Comparison of ENCODE assay signal across 10 cellular contexts in genomic region chr12:95220190-95220589, GRCh38. TPM values are rescaled to one million over a fixed set of nuclear protein-coding genes. Genes with fewer than 3 reads are reported as not detected.
DNase-seq lines count a peak whose midpoint lies in the region; ATAC-seq and TF ChIP-seq lines count a peak whose summit lies in the region.
"Had no signal": no experiment of that assay in that cellular context is flagged by ENCODE, and none has a peak within 500 bp of the region (broad histone marks: within the 10 kb centered on the region; RNA-seq: fewer than 3 reads in every experiment).

No MANE protein-coding gene starts in this region.

- WGBS in lower leg skin, 2 donors, result 91 to 92% methylated on average over 4 of the region's 4 CpGs

- H3K27me3 Mint-ChIP-seq in Calu3 (ENCODE audit: unreplicated experiment) (no peaks in the 10 kb centered on the region), brain (peaks cover 23% of the 10 kb centered on the region), nephron (ENCODE audit: low read depth) (no peaks in the 10 kb centered on the region)

- H3K4me3 Mint-ChIP-seq in Calu3 (ENCODE audit: low read depth, unreplicated experiment), result peak overlapping the region; percentile 77
- peak overlapping the region; percentile 93 to 96 (median 94) for H3K4me3 Mint-ChIP-seq in brain
- peak overlapping the region; percentile 61 to 93 (median 78) for H3K4me3 Mint-ChIP-seq in nephron

- H3K9ac ChIP-seq in KMS-11, result no peak overlapping the region

- H3K36me3 ChIP-seq in KMS-11 (ENCODE audit: insufficient read depth), result no peaks in the 10 kb centered on the region

- no peak overlapping the region for H3K27ac ChIP-seq in KMS-11

- H3K27me3 ChIP-seq in KMS-11 (ENCODE audit: insufficient read depth, low read depth), result no peaks in the 10 kb centered on the region

- peaks cover 26% of the 10 kb centered on the region for H3K4me1 Mint-ChIP-seq in Calu3 (ENCODE audit: low read depth, unreplicated experiment)
- peaks cover 75% of the 10 kb centered on the region for H3K4me1 Mint-ChIP-seq in brain
- H3K4me1 Mint-ChIP-seq in nephron, result peaks cover 42% of the 10 kb centered on the region

- H4K20me1 ChIP-seq in KMS-11 (ENCODE audit: insufficient read depth), result no peaks in the 10 kb centered on the region

- CTCF ChIA-PET in Calu3 (lab: Charles Lee), result interaction anchor here (0.6 kb wide), 2 partner anchors 109 to 300 kb away, joined by 3 read pairs; no protein-coding TSS in a partner anchor

- TF ChIP-seq POLR2A in lower leg skin (IDR thresholded peaks at IDR 0.05), result no peak

- intact Hi-C loops in Calu3 (cut with micrococcal nuclease; ENCODE audit: unreplicated experiment) (no loop called here), lower leg skin (cut with DNase I; ENCODE audit: low total_unique reads) (no loop called here)

- DNase-seq in Calu3 (no peak), lower leg skin (ENCODE audit: low spot score in 2 of 2) (no peak), midbrain (lab: John Stamatoyannopoulos, UW) (no peak), NCI-H2196 treated with DMSO at 0.1 percent for 48 hours (lab: John Stamatoyannopoulos, UW; ENCODE audit: unreplicated experiment) (no peak)
- DNase-seq: NCI-H226 had no signal

- H2AFZ ChIP-seq in KMS-11 (ENCODE audit: low read depth), result no peak overlapping the region

- H3K4me3 ChIP-seq in KMS-11 (IDR thresholded peaks at IDR 0.05; ENCODE audit: insufficient read depth, low read depth, low read length) (no peak overlapping the region), lower leg skin (ENCODE audit: low read depth, poor library complexity, severe bottlenecking) (no peak overlapping the region)

- H3K4me2 ChIP-seq in KMS-11, result peak overlapping the region; percentile 58; the same call in 1 of the 2 replicates

- ATAC-seq in GM19397 (IDR thresholded peaks at IDR 0.05; ENCODE audit: unreplicated experiment), result no peak
- ATAC-seq: esophagus mucosa had no signal

- peaks cover 43% of the 10 kb centered on the region for H3K4me1 ChIP-seq in KMS-11 (ENCODE audit: low read depth, poor library complexity, severe bottlenecking)

- TF ChIP-seq CTCF in Calu3 (IDR thresholded peaks at IDR 0.05; ENCODE audit: unreplicated experiment) (no peak), KMS-11 (conservative IDR thresholded peaks at IDR 0.05; ENCODE audit: low read depth, low read length) (no peak), brain (conservative IDR thresholded peaks at IDR 0.05) (no peak), nephron (IDR thresholded peaks at IDR 0.05; ENCODE audit: unreplicated experiment in 3 of 3) (no peak), lower leg skin (IDR thresholded peaks at IDR 0.05) (no peak)

- peaks cover 82% of the 10 kb centered on the region for H3K36me3 Mint-ChIP-seq in Calu3 (ENCODE audit: insufficient read depth, unreplicated experiment)
- peaks cover 39% of the 10 kb centered on the region for H3K36me3 Mint-ChIP-seq in brain
- H3K36me3 Mint-ChIP-seq in nephron (ENCODE audit: low read depth), result peaks cover 21% of the 10 kb centered on the region

- H3K27ac Mint-ChIP-seq in Calu3 (ENCODE audit: unreplicated experiment) (peak overlapping the region; percentile 29), brain (peak overlapping the region in 4 of 5 experiments; percentile 73 to 99 (median 99)), nephron (peak overlapping the region; percentile 29 to 94 (median 89))

- BruUV-seq in Calu3 (replicated peaks; lab: Mats Ljungman, UMichigan), result no TSS peak

- peaks cover 73% of the 10 kb centered on the region for H3K79me2 ChIP-seq in KMS-11 (ENCODE audit: insufficient read depth, low read depth)

- no peaks in the 10 kb centered on the region for H3K9me3 Mint-ChIP-seq in Calu3 (ENCODE audit: low read depth, unreplicated experiment)
- peaks cover 0 to 8% (median 4%) of the 10 kb centered on the region in 5 experiments for H3K9me3 Mint-ChIP-seq in brain
- no peaks in the 10 kb centered on the region for H3K9me3 Mint-ChIP-seq in nephron

RNA-seq across cellular contexts. Expression of gene VEZT, which starts 2.6 kb away (rescaled TPM):
- 149 and 160 TPM in 2 replicates for total RNA-seq in Calu3 (2022)
- 11.6 TPM for polyA plus RNA-seq in brain (ENCODE audit: insufficient read depth, low read depth, low replicate concordance)
- 10 to 100 TPM; 40.6 to 95.9 (median 46.4) TPM for total RNA-seq in lower leg skin

RNA-seq across cellular contexts. Expression of gene FGD6, which starts 2.9 kb away (rescaled TPM):
- total RNA-seq in Calu3 (2022) (64.5 and 66.6 TPM in 2 replicates), lower leg skin (10 to 100 TPM; 13.9 to 19.1 (median 14.7) TPM)
- 1.6 TPM for polyA plus RNA-seq in brain (ENCODE audit: insufficient read depth, low read depth, low replicate concordance)

Comparison
In these comparisons a context has a peak if more than half of its experiments do, and no peak if none do; other contexts are left out.
1. H3K27ac Mint-ChIP-seq: peak in every context shown above with its lines; median percentile 99 in brain; 89 in nephron; 29 in Calu3.